ENCODE assay signal across 14 cellular contexts in the genomic region with DNA sequence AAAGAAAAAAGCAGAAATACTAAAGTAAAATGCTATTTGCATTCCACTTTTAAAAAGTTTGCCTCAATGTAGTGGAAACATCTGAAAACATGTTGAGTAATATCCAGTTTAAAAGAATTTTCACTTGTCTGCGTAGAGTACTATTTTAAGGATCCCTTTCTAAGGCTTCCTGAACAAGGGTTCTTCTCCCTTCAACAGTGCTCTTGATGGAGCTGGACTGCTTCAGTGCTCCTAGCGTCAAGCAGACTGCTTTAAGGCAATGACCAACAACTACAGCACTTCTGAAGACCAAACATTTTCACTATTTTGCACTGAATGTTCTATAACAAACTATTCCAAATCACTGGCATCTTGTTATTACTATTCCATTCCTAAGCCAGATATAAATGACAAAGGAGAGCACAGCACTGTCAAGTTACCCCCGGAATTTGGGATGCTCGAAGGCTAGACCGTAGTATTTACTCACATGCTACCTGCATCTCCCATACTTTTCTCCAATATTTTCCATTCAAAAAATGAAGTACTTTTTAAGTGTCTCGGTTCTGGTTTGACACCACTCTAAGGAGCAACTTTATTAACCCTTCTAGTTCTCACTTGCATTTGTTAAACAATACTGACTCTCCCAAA.
"Had no signal": no experiment of that assay in that cellular context is flagged by ENCODE, and none has a peak within 500 bp of the region (broad histone marks: within the 10 kb centered on the region; RNA-seq: fewer than 3 reads in every experiment).

No MANE protein-coding gene starts in this region.

- H3K27me3 Mint-ChIP-seq: activated CD4-positive, alpha-beta memory T cell treated with anti-CD3 and anti-CD28 coated beads, Interleukin-2, amount 10 ng/mL, durations not matched to agents 7 days and 5 days; T-cell had no signal

- H3K9me3 Mint-ChIP-seq: activated CD4-positive, alpha-beta memory T cell treated with anti-CD3 and anti-CD28 coated beads, Interleukin-2, amount 10 ng/mL, durations not matched to agents 7 days and 5 days; activated T-helper 2 cell treated with anti-CD3 and anti-CD28 coated beads, Interferon-gamma antibody, Interleukin-2, Interleukin-4, amounts not matched to agents 10 μg/mL and 5 μg/mL and 100 μg/mL, durations not matched to agents 14 hours and 24 hours and 36 hours; T-cell had no signal

- H3K27ac Mint-ChIP-seq: activated CD4-positive, alpha-beta memory T cell treated with anti-CD3 and anti-CD28 coated beads, Interleukin-2, amount 10 ng/mL, durations not matched to agents 7 days and 5 days; activated T-helper 2 cell treated with anti-CD3 and anti-CD28 coated beads, Interferon-gamma antibody, Interleukin-2, Interleukin-4, amounts not matched to agents 10 μg/mL and 5 μg/mL and 100 μg/mL, durations not matched to agents 14 hours and 24 hours and 36 hours; T-cell had no signal

- H3K27ac ChIP-seq: esophagus muscularis mucosa, heart left ventricle, right atrium auricular region, skin epidermis had no signal

- H3K4me3 Mint-ChIP-seq: activated CD4-positive, alpha-beta memory T cell treated with anti-CD3 and anti-CD28 coated beads, Interleukin-2, amount 10 ng/mL, durations not matched to agents 7 days and 5 days; T-cell had no signal

- DNase-seq: activated CD4-positive, alpha-beta memory T cell treated with anti-CD3 and anti-CD28 coated beads, Interleukin-2, amount 10 ng/mL, durations not matched to agents 7 days and 5 days; activated naive CD4-positive, alpha-beta T cell treated with anti-CD3 and anti-CD28 coated beads, Interleukin-2, amount 50 U/mL, for 16 hours; anterior cingulate cortex; dorsolateral prefrontal cortex; foreskin fibroblast; heart left ventricle; midbrain; T-cell; T1000; tibial artery had no signal

- H3K9me3 ChIP-seq: esophagus muscularis mucosa, heart left ventricle, right atrium auricular region, tibial artery had no signal

- H3K27me3 ChIP-seq: dorsolateral prefrontal cortex, esophagus muscularis mucosa, heart left ventricle, right atrium auricular region, tibial artery had no signal

- ATAC-seq: heart left ventricle, T-cell had no signal

- H3K4me3 ChIP-seq: dorsolateral prefrontal cortex, esophagus muscularis mucosa, heart left ventricle, right atrium auricular region, skin epidermis, tibial artery had no signal
